ENCODE assay signal across 17 cellular contexts in genomic region chr9:95457769-95458168, GRCh38. TPM values are rescaled to one million over a fixed set of nuclear protein-coding genes. Genes with fewer than 3 reads are reported as not detected.
A peak's percentile ranks its signal among the peaks of the same experiment; 100 is the strongest.
DNase-seq lines count a peak whose midpoint lies in the region; ATAC-seq, FAIRE-seq and TF ChIP-seq lines count a peak whose summit lies in the region.
"Had no signal": no experiment of that assay in that cellular context is flagged by ENCODE, and none has a peak within 500 bp of the region (broad histone marks: within the 10 kb centered on the region; RNA-seq: fewer than 3 reads in every experiment).

No MANE protein-coding gene starts in this region.

- peak overlapping the region; percentile 30 to 93 (median 46) for H3K27ac Mint-ChIP-seq in nephron
- no peak overlapping the region for H3K27ac Mint-ChIP-seq in activated naive CD8-positive, alpha-beta T cell treated with anti-CD3 and anti-CD28 coated beads, Interleukin-2, amount 50 U/mL, for 24 hours
- H3K27ac Mint-ChIP-seq: CD8-positive, alpha-beta memory T cell; HFFc6 had no signal

- no peaks in the 10 kb centered on the region; the same call in 1 of the 2 replicates for H4K20me1 ChIP-seq in IMR-90 (ENCODE audit: insufficient read depth, low read length)

- peak overlapping the region; percentile 16 to 49; a peak in 1 of 4 replicates for H4K8ac ChIP-seq in IMR-90 (ENCODE audit: low read depth in 2 of 2, low read length in 2 of 2)

- no peak for TF ChIP-seq RAD21 in IMR-90 (IDR thresholded peaks at IDR 0.05; ENCODE audit: low read length)

- TF ChIP-seq POLR2A in IMR-90 (IDR thresholded peaks at IDR 0.05; ENCODE audit: low read depth, low read length) (no peak), stomach (IDR thresholded peaks at IDR 0.05) (no peak)

- H3K4ac ChIP-seq in IMR-90 (ENCODE audit: low read depth, low read length): peak overlapping the region; percentile 83

- H3K27me3 Mint-ChIP-seq in nephron (ENCODE audit: low read depth): peaks cover 3% of the 10 kb centered on the region
- H3K27me3 Mint-ChIP-seq in activated naive CD8-positive, alpha-beta T cell treated with anti-CD3 and anti-CD28 coated beads, Interleukin-2, amount 50 U/mL, for 24 hours: peaks cover 6% of the 10 kb centered on the region

- peak overlapping the region; percentile 55; the same call in 1 of the 2 replicates for H3K56ac ChIP-seq in IMR-90 (ENCODE audit: extremely low read depth, insufficient read depth, low read length)

- H2BK20ac ChIP-seq in IMR-90 (ENCODE audit: low read depth, low read length): peak overlapping the region; percentile 90

- H3K4me3 Mint-ChIP-seq in nephron: no peak overlapping the region
- no peak overlapping the region for H3K4me3 Mint-ChIP-seq in activated naive CD8-positive, alpha-beta T cell treated with anti-CD3 and anti-CD28 coated beads, Interleukin-2, amount 50 U/mL, for 24 hours
- H3K4me3 Mint-ChIP-seq: CD8-positive, alpha-beta memory T cell; HFFc6 had no signal

- peak overlapping the region; percentile 27; the same call in 1 of the 3 replicates for H2BK15ac ChIP-seq in IMR-90 (ENCODE audit: low read depth, low read length)

- peak overlapping the region; percentile 77 for H3K18ac ChIP-seq in IMR-90 (ENCODE audit: low read depth, low read length)

- H3K9ac ChIP-seq in IMR-90 (ENCODE audit: low read depth, low read length): peak overlapping the region; percentile 1; the same call in 1 of the 2 replicates
- H3K9ac ChIP-seq: BLaER1 had no signal

- peaks cover 37% of the 10 kb centered on the region for H3K9me1 ChIP-seq in IMR-90 (ENCODE audit: insufficient read depth, low read length)

- no peak overlapping the region for H3K4me3 ChIP-seq in IMR-90 (ENCODE audit: insufficient read depth, low read depth, low read length)
- no peak overlapping the region for H3K4me3 ChIP-seq in choroid plexus epithelial cell (ENCODE audit: low read depth, low read length)
- H3K4me3 ChIP-seq in stomach: no peak overlapping the region
- H3K4me3 ChIP-seq: BLaER1, PC-9 had no signal

- H3K14ac ChIP-seq in IMR-90 (replicated peaks; ENCODE audit: low read depth, low read length): peak overlapping the region; percentile 66

- peak overlapping the region; percentile 32 for H3K4me2 ChIP-seq in IMR-90 (ENCODE audit: low read depth, low read length)
- H3K4me2 ChIP-seq: BLaER1, PC-9 had no signal

- TF ChIP-seq EP300 in stomach (IDR thresholded peaks at IDR 0.05): no peak

- peaks cover 90% of the 10 kb centered on the region for H3K36me3 Mint-ChIP-seq in nephron (ENCODE audit: low read depth)
- H3K36me3 Mint-ChIP-seq in activated naive CD8-positive, alpha-beta T cell treated with anti-CD3 and anti-CD28 coated beads, Interleukin-2, amount 50 U/mL, for 24 hours (ENCODE audit: low read depth): peaks cover 10% of the 10 kb centered on the region

- CTCF ChIA-PET in IMR-90 (lab: Yijun Ruan, JAX): interaction anchor here (0.6 kb wide), 1 partner anchor 402 kb away, joined by 3 read pairs; no protein-coding TSS in a partner anchor

- POLR2A ChIA-PET in IMR-90 (lab: Charles Lee; ENCODE audit: unreplicated experiment): interaction anchor here (0.6 kb wide), 1 partner anchor 74 kb away, joined by 4 read pairs; no protein-coding TSS in a partner anchor

- 20% methylated on average over 2 of the region's 12 CpGs; no CpG with 5 or more reads in 1 of the 2 experiments for WGBS in IMR-90 (ENCODE audit: extremely low coverage in 2 of 2, insufficient read length in 1 of 2), 2 experiments
- 57 to 79% (median 73%) methylated on average over 9 to 12 of the region's 12 CpGs for WGBS in stomach, 5 donors

- in situ Hi-C loops in IMR-90 (cut with MboI; ENCODE audit: low sequenced_read_pairs): no loop called here

- peak overlapping the region; percentile 80 for H3K23ac ChIP-seq in IMR-90 (ENCODE audit: low read depth, low read length)

- H3K4me1 ChIP-seq in IMR-90 (ENCODE audit: control insufficient read depth, insufficient read depth, low read length): peaks cover 34% of the 10 kb centered on the region
- peaks cover 18 to 54% (median 37%) of the 10 kb centered on the region in 4 donors for H3K4me1 ChIP-seq in stomach

- peak overlapping the region; percentile 57 for H4K91ac ChIP-seq in IMR-90 (ENCODE audit: insufficient read depth, low read depth, low read length)

- no peak for FAIRE-seq in urothelium cell line (lab: Jason Lieb, UNC)

- peak; percentile 72 for ATAC-seq in IMR-90 (ENCODE audit: low read depth)
- ATAC-seq in activated naive CD8-positive, alpha-beta T cell treated with anti-CD3 and anti-CD28 coated beads, Interleukin-2, amount 50 U/mL, for 24 hours: no peak

- no peaks in the 10 kb centered on the region for H3K9me3 Mint-ChIP-seq in nephron
- H3K9me3 Mint-ChIP-seq in activated naive CD8-positive, alpha-beta T cell treated with anti-CD3 and anti-CD28 coated beads, Interleukin-2, amount 50 U/mL, for 24 hours: no peaks in the 10 kb centered on the region
- H3K9me3 Mint-ChIP-seq: CD8-positive, alpha-beta memory T cell; HFFc6 had no signal

- BruUV-seq in IMR-90 (replicated peaks; lab: Mats Ljungman, UMichigan): no TSS peak

- H4K5ac ChIP-seq in IMR-90 (ENCODE audit: low read depth, low read length): peak overlapping the region; percentile 43

- intact Hi-C loops in IMR-90 (cut with micrococcal nuclease): no loop called here
- intact Hi-C loops in stomach (cut with DNase I; ENCODE audit: low total_unique reads): no loop called here

- H3K36me3 ChIP-seq in IMR-90 (ENCODE audit: control insufficient read depth, insufficient read depth, low read length) (peaks cover 48% of the 10 kb centered on the region), stomach (peaks cover 22 to 91% (median 79%) of the 10 kb centered on the region in 4 donors)

- TF ChIP-seq CTCF in IMR-90 (conservative IDR thresholded peaks at IDR 0.05; ENCODE audit: low read depth, low read length): no peak
- no peak for TF ChIP-seq CTCF in choroid plexus epithelial cell (conservative IDR thresholded peaks at IDR 0.05; ENCODE audit: low read depth, low read length)
- no peak for TF ChIP-seq CTCF in nephron (IDR thresholded peaks at IDR 0.05; ENCODE audit: unreplicated experiment in 3 of 3)
- no peak for TF ChIP-seq CTCF in stomach (IDR thresholded peaks at IDR 0.05)

- H3K9me3 ChIP-seq in IMR-90 (ENCODE audit: control insufficient read depth, insufficient read depth, low read length) (no peaks in the 10 kb centered on the region), stomach (no peaks in the 10 kb centered on the region)
- H3K9me3 ChIP-seq: BLaER1 had no signal

- H3K4me1 Mint-ChIP-seq in nephron: peaks cover 60% of the 10 kb centered on the region
- peaks cover 17% of the 10 kb centered on the region for H3K4me1 Mint-ChIP-seq in activated naive CD8-positive, alpha-beta T cell treated with anti-CD3 and anti-CD28 coated beads, Interleukin-2, amount 50 U/mL, for 24 hours

- peak overlapping the region; percentile 70 for H2AFZ ChIP-seq in IMR-90 (replicated peaks; ENCODE audit: low read length, poor library complexity)
- H2AFZ ChIP-seq: PC-9 had no signal

- H3K27ac ChIP-seq in IMR-90 (ENCODE audit: insufficient read depth, low read length) (peak overlapping the region; percentile 60), stomach (peak overlapping the region in 3 of 5 donors; percentile 16 to 74 (median 64)), caudate nucleus (ENCODE audit: low read depth, low read length) (no peak overlapping the region)
- H3K27ac ChIP-seq: BLaER1, PC-9 had no signal

- H3K27me3 ChIP-seq in IMR-90 (ENCODE audit: control insufficient read depth, insufficient read depth, low read length) (no peaks in the 10 kb centered on the region), stomach (no peaks in the 10 kb centered on the region)
- H3K27me3 ChIP-seq: BLaER1 had no signal

- H3K79me1 ChIP-seq in IMR-90 (ENCODE audit: low read depth in 1 of 2, low read length in 2 of 2): peaks cover 0 to 16% of the 10 kb centered on the region in 2 experiments; a peak in 1 of 4 replicates

- peak overlapping the region; percentile 66 for H2BK5ac ChIP-seq in IMR-90 (ENCODE audit: low read depth, low read length, poor library complexity, severe bottlenecking)

- H2BK120ac ChIP-seq in IMR-90 (ENCODE audit: low read depth, low read length): peak overlapping the region; percentile 92

- peak overlapping the region; percentile 25 for H2AK9ac ChIP-seq in IMR-90 (replicated peaks; ENCODE audit: low read depth, low read length, poor library complexity)

- peak overlapping the region; percentile 65 for H2AK5ac ChIP-seq in IMR-90 (ENCODE audit: low read depth, low read length)

- dilution Hi-C loops in IMR-90 (cut with HindIII; ENCODE audit: low sequenced_read_pairs, unreplicated experiment): no loop called here

- DNase-seq in IMR-90 (peak; percentile 92), choroid plexus epithelial cell (ENCODE audit: low read depth) (peak; percentile 74), stomach (no peak), caudate nucleus (lab: John Stamatoyannopoulos, UW) (no peak), urothelium cell line (ENCODE audit: low spot score) (no peak)
- DNase-seq in activated naive CD4-positive, alpha-beta T cell (lab: John Stamatoyannopoulos, UW): no peak
- DNase-seq in activated naive CD8-positive, alpha-beta T cell treated with anti-CD3 and anti-CD28 coated beads, Interleukin-2, amount 50 U/mL, for 24 hours: no peak
- DNase-seq: CD8-positive, alpha-beta memory T cell; GF-D8; HFFc6; KBM-7; NCI-H1092; NCI-H1694; NCI-H69; PC-9 had no signal

TF ChIP-seq in IMR-90, 13 proteins besides CTCF, POLR2A, EP300 and RAD21 (continues in another document):
- TF ChIP-seq FOS (IDR thresholded peaks at IDR 0.05; ENCODE audit: low read depth, low read length): no peak
- peak; percentile 93 for TF ChIP-seq CEBPB (IDR thresholded peaks at IDR 0.05; ENCODE audit: low read depth, low read length)
- no peak for TF ChIP-seq USF2 (IDR thresholded peaks at IDR 0.05; ENCODE audit: low read depth, low read length)
- peak; percentile 80 for TF ChIP-seq MXI1 (IDR thresholded peaks at IDR 0.05; ENCODE audit: borderline replicate concordance, low read depth, low read length)
- TF ChIP-seq BHLHE40 (IDR thresholded peaks at IDR 0.05; ENCODE audit: low read depth, low read length): peak; percentile 55; the same call in 1 of the 2 replicates
- TF ChIP-seq CHD1 (IDR thresholded peaks at IDR 0.05; ENCODE audit: low read depth, low read length): no peak
- no peak for TF ChIP-seq MAZ (IDR thresholded peaks at IDR 0.05; ENCODE audit: borderline replicate concordance, low read depth, low read length)
- TF ChIP-seq MAFK (IDR thresholded peaks at IDR 0.05; ENCODE audit: low read depth, low read length): no peak

RNA-seq across cellular contexts. Expression of gene PTCH1, which starts 59.0 kb away (rescaled TPM):
- 4.1 and 5.3 TPM in 2 replicates for total RNA-seq in IMR-90 (2012; rRNA removed)
- polyA plus RNA-seq in IMR-90 (2012; rRNA removed): 5.0 and 6.0 TPM in 2 replicates
- polyA plus RNA-seq in IMR-90 (2012; cell fraction: cytosol; rRNA removed): 2.0 and 3.7 TPM in 2 replicates
- polyA plus RNA-seq in IMR-90 (2012; cell fraction: nucleus; rRNA removed; ENCODE audit: low replicate concordance): 12.6 and 14.4 TPM in 2 replicates
- total RNA-seq in stomach: 10 to 100 TPM; 20.6 to 53.3 (median 28.0) TPM
- polyA plus RNA-seq in stomach: 1 to 10 TPM; 3.9 to 9.3 (median 8.6) TPM

Comparison
In these comparisons a context has a peak if more than half of its experiments do, and no peak if none do; other contexts are left out.
1. DNase-seq: peak in IMR-90 (single experiment) and choroid plexus epithelial cell (single experiment); none in stomach (single experiment), caudate nucleus (0 of 61), activated naive CD4-positive, alpha-beta T cell (0 of 4), urothelium cell line (single experiment) and activated naive CD8-positive, alpha-beta T cell treated with anti-CD3 and anti-CD28 coated beads, Interleukin-2, amount 50 U/mL, for 24 hours (single experiment).